In genomic region chr19:46659151-46660007, GRCh38 we compare ENCODE assay signal across 8 cellular contexts. TPM values are rescaled to one million over a fixed set of nuclear protein-coding genes. Genes with fewer than 3 reads are reported as not detected.
DNase-seq lines count a peak whose midpoint lies in the region; ATAC-seq and TF ChIP-seq lines count a peak whose summit lies in the region.

No MANE protein-coding gene starts in this region.

- intact Hi-C loops in right lobe of liver (cut with DNase I) (loop anchor here in 1 of 2 donors (5.0 kb wide), 1 partner anchor 47 kb away; no protein-coding TSS in a partner anchor), tibial artery (cut with DNase I; ENCODE audit: low total_unique reads) (loop anchor here (5.0 kb wide), 1 partner anchor 42 kb away; no protein-coding TSS in a partner anchor)

- TF ChIP-seq POLR2A in right lobe of liver (IDR thresholded peaks at IDR 0.05): no peak

- 4% methylated on average over 22 of the region's 28 CpGs for WGBS in HUES64
- 6% methylated on average over 22 of the region's 28 CpGs for WGBS in right lobe of liver (ENCODE audit: insufficient coverage, low coverage, low lambda C conversion rate, missing lambda C conversion rate)

- H3K27ac ChIP-seq in HUES64 (ENCODE audit: low read depth, low read length) (peak overlapping the region; percentile 60; the same call in 1 of the 2 replicates), right lobe of liver (peak overlapping the region in 1 of 3 donors; percentile 57), tibial artery (peak overlapping the region; percentile 92 to 99)

- no peaks in the 10 kb centered on the region for H3K9me3 ChIP-seq in HUES64 (ENCODE audit: insufficient read depth, low read depth, low read length)
- H3K9me3 ChIP-seq in right lobe of liver: no peaks in the 10 kb centered on the region
- H3K9me3 ChIP-seq in tibial artery: no peaks in the 10 kb centered on the region

- TF ChIP-seq CTCF in astrocyte of the cerebellum (IDR thresholded peaks at IDR 0.05; ENCODE audit: low read depth, low read length, missing control alignments): no peak
- TF ChIP-seq CTCF in right lobe of liver (IDR thresholded peaks at IDR 0.05): no peak
- no peak for TF ChIP-seq CTCF in tibial artery (IDR thresholded peaks at IDR 0.05)

- no peaks in the 10 kb centered on the region for H3K36me3 ChIP-seq in HUES64 (ENCODE audit: insufficient read depth, low read length)
- H3K36me3 ChIP-seq in right lobe of liver: no peaks in the 10 kb centered on the region
- H3K36me3 ChIP-seq in tibial artery: peaks cover 0 to 10% (median 0%) of the 10 kb centered on the region in 3 donors

- H3K4me1 ChIP-seq in HUES64 (ENCODE audit: insufficient read depth, low read length) (peaks cover 10% of the 10 kb centered on the region), right lobe of liver (peaks cover 0 to 10% (median 0%) of the 10 kb centered on the region in 4 donors), tibial artery (peaks cover 3 to 58% (median 31%) of the 10 kb centered on the region in 4 donors)

- H3K9ac ChIP-seq in HUES64 (ENCODE audit: low read depth, low read length): no peak overlapping the region

- ATAC-seq in right lobe of liver (no peak), HG02870 (IDR thresholded peaks at IDR 0.05; ENCODE audit: unreplicated experiment) (no peak)

- DNase-seq in AG20443 (ENCODE audit: low spot score) (peak; percentile 48), astrocyte of the cerebellum (ENCODE audit: low read depth) (no peak), right lobe of liver (peak in 2 of 3 donors; percentile 36 to 60), tibial artery (peak; percentile 48 to 85), NCI-H187 (lab: John Stamatoyannopoulos, UW) (no peak), COLO829 (ENCODE audit: low spot score) (no peak)

- in situ Hi-C loops in astrocyte of the cerebellum (cut with HindIII; ENCODE audit: low sequenced_read_pairs): no loop called here

- H3K4me3 ChIP-seq in HUES64 (ENCODE audit: low read length) (peak overlapping the region; percentile 72), astrocyte of the cerebellum (ENCODE audit: low read depth, low read length) (peak overlapping the region; percentile 49), right lobe of liver (peak overlapping the region; percentile 44 to 61 (median 51)), tibial artery (peak overlapping the region; percentile 89 to 98)

- H3K27me3 ChIP-seq in HUES64 (ENCODE audit: insufficient read depth, low read length) (peaks cover 25% of the 10 kb centered on the region), right lobe of liver (no peaks in the 10 kb centered on the region), tibial artery (no peaks in the 10 kb centered on the region)

RNA-seq across cellular contexts. Expression of gene DACT3, which starts 1.6 kb away (rescaled TPM):
- polyA plus RNA-seq in HUES64 (2013, experiment 1 of 2): 1.6 TPM
- polyA plus RNA-seq in HUES64 (2013, experiment 2 of 2): 3.2 TPM
- total RNA-seq in right lobe of liver: 1 to 10 TPM in 3 of 6 experiments, under 1 TPM in 3; 0.46 to 1.6 (median 0.93) TPM

RNA-seq across cellular contexts. Expression of gene GNG8, which starts 23.4 kb away (rescaled TPM):
- polyA plus RNA-seq in HUES64 (2013, experiment 1 of 2): not detected
- polyA plus RNA-seq in HUES64 (2013, experiment 2 of 2): not detected
- not detected for total RNA-seq in right lobe of liver

RNA-seq across cellular contexts. Expression of gene PTGIR, which starts 34.5 kb away (rescaled TPM):
- polyA plus RNA-seq in HUES64 (2013, experiment 1 of 2): not detected
- polyA plus RNA-seq in HUES64 (2013, experiment 2 of 2): not detected
- 1 to 10 TPM; 2.4 to 4.1 (median 3.0) TPM for total RNA-seq in right lobe of liver

RNA-seq across cellular contexts. Expression of gene PRKD2, which starts 57.5 kb away (rescaled TPM):
- polyA plus RNA-seq in HUES64 (2013, experiment 1 of 2): 27.3 TPM
- polyA plus RNA-seq in HUES64 (2013, experiment 2 of 2): 27.3 TPM
- total RNA-seq in right lobe of liver: 10 to 100 TPM; 15.1 to 20.2 (median 16.9) TPM

RNA-seq across cellular contexts. Expression of gene CALM3, which starts 58.2 kb away (rescaled TPM):
- 216 TPM for polyA plus RNA-seq in HUES64 (2013, experiment 1 of 2)
- polyA plus RNA-seq in HUES64 (2013, experiment 2 of 2): 254 TPM
- total RNA-seq in right lobe of liver: 100 to 1,000 TPM in 1 of 6 experiments, 10 to 100 TPM in 5; 83.8 to 119 (median 92.2) TPM

Comparison
In these comparisons a context has a peak if more than half of its experiments do, and no peak if none do; other contexts are left out.
1. DNase-seq: peak in AG20443 (single experiment), right lobe of liver (2 of 3) and tibial artery (2 of 2); none in astrocyte of the cerebellum (single experiment), NCI-H187 (0 of 2) and COLO829 (single experiment).
2. Peak in every context shown above with its lines, with median percentiles within 50 percentile points of each other: H3K4me3 ChIP-seq.